Comparison of ENCODE assay signal across 9 cellular contexts in the genomic region with DNA sequence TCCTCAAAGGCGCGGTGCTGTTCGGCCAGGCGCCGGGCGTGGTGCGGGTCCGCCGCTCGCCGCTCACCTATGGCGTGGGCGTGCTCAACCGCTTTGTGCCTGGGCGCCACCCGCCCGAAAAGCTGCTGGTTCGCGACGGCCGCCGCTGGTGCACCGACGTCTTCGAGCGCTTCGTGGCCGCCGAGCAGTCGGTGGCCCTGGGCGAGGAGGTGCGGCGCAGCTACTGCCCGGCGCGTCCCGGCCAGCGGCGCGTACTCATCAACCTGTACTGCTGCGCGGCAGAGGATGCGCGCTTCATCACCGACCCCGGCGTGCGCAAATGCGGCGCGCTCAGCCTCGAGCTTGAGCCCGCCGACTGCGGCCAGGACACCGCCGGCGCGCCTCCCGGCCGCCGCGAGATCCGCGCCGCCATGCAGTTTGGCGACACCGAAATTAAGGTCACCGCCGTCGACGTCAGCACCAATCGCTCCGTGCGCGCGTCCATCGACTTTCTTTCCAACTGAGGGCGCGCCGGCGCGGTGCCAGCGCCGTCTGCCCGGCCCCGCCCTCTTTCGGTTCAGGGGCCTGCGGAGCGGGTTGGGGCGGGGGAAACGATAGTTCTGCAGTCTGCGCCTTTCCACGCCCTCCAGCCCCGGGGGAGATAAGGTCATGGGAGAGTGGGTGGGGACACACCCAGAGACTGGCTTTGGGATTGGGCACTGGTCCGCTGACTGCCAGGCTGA. TPM values are rescaled to one million over a fixed set of nuclear protein-coding genes. Genes with fewer than 3 reads are reported as not detected.
A peak's percentile ranks its signal among the peaks of the same experiment; 100 is the strongest.
DNase-seq lines count a peak whose midpoint lies in the region; ATAC-seq and TF ChIP-seq lines count a peak whose summit lies in the region.
"Had no signal": no experiment of that assay in that cellular context is flagged by ENCODE, and none has a peak within 500 bp of the region (broad histone marks: within the 10 kb centered on the region; RNA-seq: fewer than 3 reads in every experiment).

No MANE protein-coding gene starts in this region.

- peak overlapping the region; percentile 33 for H3K27ac Mint-ChIP-seq in activated T-helper 2 cell treated with anti-CD3 and anti-CD28 coated beads, Interferon-gamma antibody, Interleukin-2, Interleukin-4, amounts not matched to agents 10 μg/mL and 5 μg/mL and 100 μg/mL, durations not matched to agents 14 hours and 24 hours and 36 hours

- no peak overlapping the region for H3K27ac ChIP-seq in SK-N-SH (ENCODE audit: low read depth in 2 of 2, low read length in 1 of 2)

- ATAC-seq in SK-N-SH treated with all-trans-retinoic acid at 6 μM for 48 hours (no peak), left cardiac atrium (peak; percentile 64 to 70), sciatic nerve (peak; percentile 2), GM18511 (IDR thresholded peaks at IDR 0.05; ENCODE audit: unreplicated experiment) (no peak)

- no peaks in the 10 kb centered on the region for H4K20me1 ChIP-seq in SK-N-SH (ENCODE audit: insufficient read depth)

- H3K36me3 Mint-ChIP-seq in activated T-helper 2 cell treated with anti-CD3 and anti-CD28 coated beads, Interferon-gamma antibody, Interleukin-2, Interleukin-4, amounts not matched to agents 10 μg/mL and 5 μg/mL and 100 μg/mL, durations not matched to agents 14 hours and 24 hours and 36 hours (ENCODE audit: low read depth) = peaks cover 6% of the 10 kb centered on the region

- CTCF ChIA-PET in SK-N-SH (lab: Yijun Ruan, JAX) = interaction anchor here (0.7 to 9.8 kb wide), 13 partner anchors 11 to 103 kb away, joined by 3 to 151 read pairs (median 8); partner anchors contain the start of genes ADISSP, AP5S1, GFRA4 and SPEF1

- no peaks in the 10 kb centered on the region for H3K9me3 Mint-ChIP-seq in activated T-helper 2 cell treated with anti-CD3 and anti-CD28 coated beads, Interferon-gamma antibody, Interleukin-2, Interleukin-4, amounts not matched to agents 10 μg/mL and 5 μg/mL and 100 μg/mL, durations not matched to agents 14 hours and 24 hours and 36 hours

- no peak for TF ChIP-seq EP300 in SK-N-SH (IDR thresholded peaks at IDR 0.05; ENCODE audit: borderline replicate concordance in 1 of 2, low read depth in 1 of 2, low read length in 1 of 2)

- H3K9me2 ChIP-seq in SK-N-SH = no peaks in the 10 kb centered on the region

- TF ChIP-seq CTCF in SK-N-SH (IDR thresholded peaks at IDR 0.05) = no peak

- H3K4me1 Mint-ChIP-seq in activated T-helper 2 cell treated with anti-CD3 and anti-CD28 coated beads, Interferon-gamma antibody, Interleukin-2, Interleukin-4, amounts not matched to agents 10 μg/mL and 5 μg/mL and 100 μg/mL, durations not matched to agents 14 hours and 24 hours and 36 hours (ENCODE audit: low read depth) = peaks cover 6% of the 10 kb centered on the region

- intact Hi-C loops in activated T-helper 2 cell treated with anti-CD3 and anti-CD28 coated beads, Interferon-gamma antibody, Interleukin-2, Interleukin-4, amounts not matched to agents 10 μg/mL and 5 μg/mL and 100 μg/mL, durations not matched to agents 14 hours and 24 hours and 36 hours (cut with micrococcal nuclease) = loop anchor here (2.0 kb wide), 1 partner anchor 15 kb away; the partner anchor contains the start of gene ADISSP
- intact Hi-C loops in left cardiac atrium (cut with DNase I) (loop anchor here in 1 of 2 donors (5.0 kb wide), 1 partner anchor 35 kb away; no protein-coding TSS in a partner anchor), sciatic nerve (cut with DNase I) (no loop called here)

- H3K4me3 Mint-ChIP-seq in activated T-helper 2 cell treated with anti-CD3 and anti-CD28 coated beads, Interferon-gamma antibody, Interleukin-2, Interleukin-4, amounts not matched to agents 10 μg/mL and 5 μg/mL and 100 μg/mL, durations not matched to agents 14 hours and 24 hours and 36 hours (ENCODE audit: low read depth) = peak overlapping the region; percentile 51

- H3K36me3 ChIP-seq in SK-N-SH (replicated peaks in 1 of 2; ENCODE audit: control insufficient read depth in 1 of 2, insufficient read depth in 2 of 2, low read length in 1 of 2) = peaks cover 4 to 10% of the 10 kb centered on the region in 2 experiments

- WGBS in SK-N-SH (ENCODE audit: low lambda C conversion rate) = 90% methylated on average over 81 of the region's 96 CpGs

- TF ChIP-seq RAD21 in SK-N-SH (IDR thresholded peaks at IDR 0.05; ENCODE audit: low read length) = no peak

- no peaks in the 10 kb centered on the region for H3K27me3 Mint-ChIP-seq in activated T-helper 2 cell treated with anti-CD3 and anti-CD28 coated beads, Interferon-gamma antibody, Interleukin-2, Interleukin-4, amounts not matched to agents 10 μg/mL and 5 μg/mL and 100 μg/mL, durations not matched to agents 14 hours and 24 hours and 36 hours (ENCODE audit: low read depth)

- H3K79me2 ChIP-seq in SK-N-SH (ENCODE audit: insufficient read depth) = no peaks in the 10 kb centered on the region

- no peak overlapping the region for H3K9ac ChIP-seq in SK-N-SH

- POLR2A ChIA-PET in SK-N-SH (lab: Yijun Ruan, JAX) = interaction anchor here (3.6 kb wide), 1 partner anchor 16 kb away, joined by 13 read pairs; the partner anchor contains the start of gene ADISSP

- H3K4me2 ChIP-seq in SK-N-SH = no peak overlapping the region

- H3K27me3 ChIP-seq in SK-N-SH (ENCODE audit: insufficient read depth) = no peaks in the 10 kb centered on the region

- H3K4me3 ChIP-seq in SK-N-SH (ENCODE audit: low read depth in 2 of 2, low read length in 1 of 2) = no peak overlapping the region

- DNase-seq in SK-N-SH = peak; percentile 56
- peak; percentile 33 for DNase-seq in activated T-helper 2 cell treated with anti-CD3 and anti-CD28 coated beads, Interferon-gamma antibody, Interleukin-2, Interleukin-4, amounts not matched to agents 10 μg/mL and 5 μg/mL and 100 μg/mL, durations not matched to agents 14 hours and 24 hours and 36 hours (ENCODE audit: low spot score)
- DNase-seq in left cardiac atrium = peak; percentile 78
- DNase-seq in sciatic nerve (ENCODE audit: low spot score) = no peak
- no peak for DNase-seq in activated gamma-delta T cell treated with Interleukin-2 at 50 U/mL for 16 hours
- no peak for DNase-seq in NCI-H2227 (lab: John Stamatoyannopoulos, UW; ENCODE audit: unreplicated experiment)

- no peaks in the 10 kb centered on the region for H3F3A ChIP-seq in SK-N-SH (replicated peaks; ENCODE audit: insufficient read depth)

- H3K4me1 ChIP-seq in SK-N-SH (ENCODE audit: control insufficient read depth in 1 of 2, insufficient read depth in 2 of 2, low read depth in 1 of 2, low read length in 1 of 2) = peaks cover 0 to 6% of the 10 kb centered on the region in 2 experiments; a peak in 1 of 4 replicates

- no peaks in the 10 kb centered on the region for H3K9me3 ChIP-seq in SK-N-SH

- H2AFZ ChIP-seq in SK-N-SH (ENCODE audit: low read depth) = no peak overlapping the region

TF ChIP-seq in SK-N-SH, 30 proteins besides CTCF, POLR2A, EP300 and RAD21 (continues in another document):
- TF ChIP-seq MXI1 (IDR thresholded peaks at IDR 0.05; ENCODE audit: low read depth, low read length) (no peak), YY1 (IDR thresholded peaks at IDR 0.05; ENCODE audit: low read depth) (no peak), JUND (IDR thresholded peaks at IDR 0.05) (no peak), RXRA (IDR thresholded peaks at IDR 0.05; ENCODE audit: borderline replicate concordance, low read depth) (no peak), POLR2AphosphoS5 (IDR thresholded peaks at IDR 0.05; ENCODE audit: low read depth, low read length) (no peak), FOXJ3 (CRISPR knock-in tag; IDR thresholded peaks at IDR 0.05) (no peak)

TF ChIP-seq in SK-N-SH treated with all-trans-retinoic acid at 6 μM for 48 hours, 23 proteins besides CTCF, POLR2A, EP300 and RAD21 (continues in another document):
- no peak for TF ChIP-seq PPARA (CRISPR knock-in tag; IDR thresholded peaks at IDR 0.05; ENCODE audit: borderline replicate concordance)
- no peak for TF ChIP-seq OSR1 (CRISPR knock-in tag; IDR thresholded peaks at IDR 0.05)
- TF ChIP-seq ZNF8 (CRISPR knock-in tag; IDR thresholded peaks at IDR 0.05) = no peak

RNA-seq across cellular contexts. Expression of gene ADISSP, which starts 15.7 kb away (rescaled TPM):
- polyA plus RNA-seq in SK-N-SH (2012; rRNA removed) = 59.9 and 73.9 TPM in 2 replicates
- polyA plus RNA-seq in SK-N-SH (2012; cell fraction: cytosol; rRNA removed) = 31.6 and 54.9 TPM in 2 replicates
- 36.1 and 49.8 TPM in 2 replicates for polyA plus RNA-seq in SK-N-SH (2012; cell fraction: nucleus; rRNA removed)
- total RNA-seq in activated T-helper 2 cell treated with anti-CD3 and anti-CD28 coated beads, Interferon-gamma antibody, Interleukin-2, Interleukin-4, amounts not matched to agents 10 μg/mL and 5 μg/mL and 100 μg/mL, durations not matched to agents 14 hours and 24 hours and 36 hours = 55.8 and 56.3 TPM in 2 replicates
- total RNA-seq in left cardiac atrium (10 to 100 TPM; 17.2 to 23.2 TPM), sciatic nerve (25.7 TPM)

RNA-seq across cellular contexts. Expression of gene HSPA12B, which starts 19.3 kb away (rescaled TPM):
- polyA plus RNA-seq in SK-N-SH (2012; rRNA removed) = 0.24 and 0.46 TPM in 2 replicates
- polyA plus RNA-seq in SK-N-SH (2012; cell fraction: cytosol; rRNA removed) = 0.17 and 0.22 TPM in 2 replicates
- 0.44 and 0.52 TPM in 2 replicates for polyA plus RNA-seq in SK-N-SH (2012; cell fraction: nucleus; rRNA removed)
- 0.05 TPM in 1 of 2 replicates, not detected in the other for total RNA-seq in activated T-helper 2 cell treated with anti-CD3 and anti-CD28 coated beads, Interferon-gamma antibody, Interleukin-2, Interleukin-4, amounts not matched to agents 10 μg/mL and 5 μg/mL and 100 μg/mL, durations not matched to agents 14 hours and 24 hours and 36 hours
- total RNA-seq in left cardiac atrium (10 to 100 TPM; 15.7 to 19.3 TPM), sciatic nerve (20.4 TPM)

RNA-seq across cellular contexts. Expression of gene SPEF1, which starts 29.4 kb away (rescaled TPM):
- polyA plus RNA-seq in SK-N-SH (2012; rRNA removed) = 1.6 and 1.8 TPM in 2 replicates
- polyA plus RNA-seq in SK-N-SH (2012; cell fraction: cytosol; rRNA removed) = 1.1 and 1.4 TPM in 2 replicates
- polyA plus RNA-seq in SK-N-SH (2012; cell fraction: nucleus; rRNA removed) = 4.5 and 5.8 TPM in 2 replicates
- total RNA-seq in activated T-helper 2 cell treated with anti-CD3 and anti-CD28 coated beads, Interferon-gamma antibody, Interleukin-2, Interleukin-4, amounts not matched to agents 10 μg/mL and 5 μg/mL and 100 μg/mL, durations not matched to agents 14 hours and 24 hours and 36 hours = not detected in 2 replicates
- total RNA-seq in left cardiac atrium (not detected), sciatic nerve (not detected)

RNA-seq across cellular contexts. Expression of gene CENPB, which starts 34.7 kb away (rescaled TPM):
- polyA plus RNA-seq in SK-N-SH (2012; rRNA removed) = 37.6 and 41.2 TPM in 2 replicates
- 29.8 and 39.9 TPM in 2 replicates for polyA plus RNA-seq in SK-N-SH (2012; cell fraction: cytosol; rRNA removed)
- 26.3 and 35.2 TPM in 2 replicates for polyA plus RNA-seq in SK-N-SH (2012; cell fraction: nucleus; rRNA removed)
- total RNA-seq in activated T-helper 2 cell treated with anti-CD3 and anti-CD28 coated beads, Interferon-gamma antibody, Interleukin-2, Interleukin-4, amounts not matched to agents 10 μg/mL and 5 μg/mL and 100 μg/mL, durations not matched to agents 14 hours and 24 hours and 36 hours = 66.1 and 68.9 TPM in 2 replicates
- total RNA-seq in left cardiac atrium = 10 to 100 TPM; 70.8 to 93.6 TPM
- total RNA-seq in sciatic nerve = 71.0 TPM

RNA-seq across cellular contexts. Expression of gene SIGLEC1, which starts 39.4 kb away (rescaled TPM):
- polyA plus RNA-seq in SK-N-SH (2012; rRNA removed) = not detected in 2 replicates
- not detected in 2 replicates for polyA plus RNA-seq in SK-N-SH (2012; cell fraction: cytosol; rRNA removed)
- 0.01 TPM in 2 replicates for polyA plus RNA-seq in SK-N-SH (2012; cell fraction: nucleus; rRNA removed)
- total RNA-seq in activated T-helper 2 cell treated with anti-CD3 and anti-CD28 coated beads, Interferon-gamma antibody, Interleukin-2, Interleukin-4, amounts not matched to agents 10 μg/mL and 5 μg/mL and 100 μg/mL, durations not matched to agents 14 hours and 24 hours and 36 hours = not detected in 2 replicates
- 10 to 100 TPM; 12.4 to 23.9 TPM for total RNA-seq in left cardiac atrium
- 19.2 TPM for total RNA-seq in sciatic nerve
- polyA plus RNA-seq: AG04450 had no signal

Comparison
In these comparisons a context has a peak if more than half of its experiments do, and no peak if none do; other contexts are left out.
1. DNase-seq: peak in SK-N-SH (single experiment), activated T-helper 2 cell treated with anti-CD3 and anti-CD28 coated beads, Interferon-gamma antibody, Interleukin-2, Interleukin-4, amounts not matched to agents 10 μg/mL and 5 μg/mL and 100 μg/mL, durations not matched to agents 14 hours and 24 hours and 36 hours (single experiment) and left cardiac atrium (single experiment); none in sciatic nerve (single experiment), activated gamma-delta T cell treated with Interleukin-2 at 50 U/mL for 16 hours (single experiment) and NCI-H2227 (single experiment).
2. ATAC-seq: peak in left cardiac atrium (2 of 2) and sciatic nerve (single experiment); none in SK-N-SH treated with all-trans-retinoic acid at 6 μM for 48 hours (single experiment) and GM18511 (single experiment).
3. RNA of gene HSPA12B, which starts 19.3 kb away (total RNA-seq): 20.4 TPM in sciatic nerve (single experiment) and 15.7 to 19.3 TPM in left cardiac atrium; 0.05 TPM in activated T-helper 2 cell treated with anti-CD3 and anti-CD28 coated beads, Interferon-gamma antibody, Interleukin-2, Interleukin-4, amounts not matched to agents 10 μg/mL and 5 μg/mL and 100 μg/mL, durations not matched to agents 14 hours and 24 hours and 36 hours; every median in the first group is over 10 times any median in the second.